ENCODE assay signal across 22 cellular contexts in the genomic region with DNA sequence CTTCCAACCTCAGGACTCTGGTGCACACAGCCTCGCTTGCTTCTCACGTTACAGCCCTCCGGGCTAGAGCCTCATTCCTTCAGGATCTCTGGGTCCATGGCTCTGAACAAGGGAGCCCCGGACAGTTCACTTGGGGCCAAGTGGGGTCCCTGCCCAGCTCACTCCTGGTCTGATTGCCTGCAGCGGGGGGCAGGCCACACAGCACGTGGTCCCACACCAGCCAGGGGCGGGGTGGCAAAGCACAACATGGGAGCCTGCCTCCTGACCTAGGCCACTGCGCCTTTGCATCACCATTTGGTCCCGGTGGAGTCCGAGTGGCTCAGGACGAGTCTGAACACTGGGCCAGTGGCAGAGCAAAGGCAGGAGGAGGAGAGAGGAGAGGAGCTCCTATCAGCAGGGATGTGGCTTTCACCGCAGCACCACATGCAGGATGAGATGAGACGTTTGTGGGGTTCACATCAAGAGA. TPM values are rescaled to one million over a fixed set of nuclear protein-coding genes. Genes with fewer than 3 reads are reported as not detected.
A peak's percentile ranks its signal among the peaks of the same experiment; 100 is the strongest.
DNase-seq lines count a peak whose midpoint lies in the region; ATAC-seq and TF ChIP-seq lines count a peak whose summit lies in the region.
"Had no signal": no experiment of that assay in that cellular context is flagged by ENCODE, and none has a peak within 500 bp of the region (broad histone marks: within the 10 kb centered on the region; RNA-seq: fewer than 3 reads in every experiment).

No MANE protein-coding gene starts in this region.

- no peaks in the 10 kb centered on the region for H3K79me1 ChIP-seq in neuronal stem cell (ENCODE audit: low read depth, low read length)

- H2BK12ac ChIP-seq in neuronal stem cell (ENCODE audit: low read length), result peak overlapping the region; percentile 67

- H3K4me3 Mint-ChIP-seq in activated CD8-positive, alpha-beta T cell treated with anti-CD3 and anti-CD28 coated beads, Interleukin-2, amount 10 ng/mL, durations not matched to agents 7 days and 5 days, result no peak overlapping the region
- no peak overlapping the region for H3K4me3 Mint-ChIP-seq in activated CD8-positive, alpha-beta T cell treated with anti-CD3 and anti-CD28 coated beads for 36 hours
- H3K4me3 Mint-ChIP-seq in chondrocyte (ENCODE audit: unreplicated experiment), result no peak overlapping the region
- H3K4me3 Mint-ChIP-seq: stimulated activated naive CD8-positive, alpha-beta T cell treated with anti-CD3 and anti-CD28 coated beads, Interleukin-15, amount 100 ng/mL, for 72 hours had no signal

- H3K14ac ChIP-seq in neuronal stem cell (ENCODE audit: low read length), result no peak overlapping the region

- no peak overlapping the region for H3K4me3 ChIP-seq in H7 (ENCODE audit: insufficient read depth, low read depth, low read length)
- no peak overlapping the region for H3K4me3 ChIP-seq in neuronal stem cell (ENCODE audit: low read length in 2 of 2)
- H3K4me3 ChIP-seq: cardiac muscle cell, lung, upper lobe of left lung had no signal

- peak overlapping the region; percentile 81 for H3K18ac ChIP-seq in neuronal stem cell (ENCODE audit: low read length)

- H3K27me3 ChIP-seq in H7 (ENCODE audit: control insufficient read depth, insufficient read depth, low read length) (no peaks in the 10 kb centered on the region), neuronal stem cell (ENCODE audit: control insufficient read depth in 3 of 3, insufficient read depth in 3 of 3, low read depth in 1 of 3, low read length in 3 of 3) (peaks cover 0 to 17% (median 2%) of the 10 kb centered on the region in 3 experiments)
- H3K27me3 ChIP-seq: cardiac muscle cell, upper lobe of left lung had no signal

- POLR2A ChIA-PET in activated CD8-positive, alpha-beta T cell treated with anti-CD3 and anti-CD28 coated beads, Interleukin-2, amount 10 ng/mL, durations not matched to agents 7 days and 5 days (lab: Charles Lee), result no interaction called here
- POLR2A ChIA-PET in activated CD8-positive, alpha-beta T cell treated with anti-CD3 and anti-CD28 coated beads for 36 hours (lab: Charles Lee), result interaction anchor here (0.5 to 1.4 kb wide), 3 partner anchors 10 to 1150 kb away, joined by 3 to 7 read pairs (median 3); no protein-coding TSS in a partner anchor

- H3K9ac ChIP-seq in neuronal stem cell (ENCODE audit: low read depth, low read length, poor library complexity), result peak overlapping the region; percentile 38

- CTCF ChIA-PET in activated CD8-positive, alpha-beta T cell treated with anti-CD3 and anti-CD28 coated beads, Interleukin-2, amount 10 ng/mL, durations not matched to agents 7 days and 5 days (lab: Charles Lee), result interaction anchor here (1.4 kb wide), 1 partner anchor 103 kb away, joined by 4 read pairs; no protein-coding TSS in a partner anchor
- CTCF ChIA-PET in activated CD8-positive, alpha-beta T cell treated with anti-CD3 and anti-CD28 coated beads for 36 hours (lab: Charles Lee), result interaction anchor here (1.1 to 2.0 kb wide), 2 partner anchors 85 to 102 kb away, joined by 4 to 5 read pairs; no protein-coding TSS in a partner anchor

- H3K23ac ChIP-seq in neuronal stem cell (ENCODE audit: low read depth, low read length, poor library complexity), result peak overlapping the region; percentile 75

- H4K91ac ChIP-seq in neuronal stem cell (ENCODE audit: low read depth, low read length, poor library complexity), result no peak overlapping the region

- H3K4me1 ChIP-seq in neuronal stem cell (ENCODE audit: control insufficient read depth in 2 of 2, insufficient read depth in 1 of 2, low read depth in 1 of 2, low read length in 2 of 2), result peaks cover 2 to 14% of the 10 kb centered on the region in 2 donors

- no peaks in the 10 kb centered on the region for H3K36me3 Mint-ChIP-seq in activated CD8-positive, alpha-beta T cell treated with anti-CD3 and anti-CD28 coated beads, Interleukin-2, amount 10 ng/mL, durations not matched to agents 7 days and 5 days (ENCODE audit: low read depth)
- no peaks in the 10 kb centered on the region for H3K36me3 Mint-ChIP-seq in activated CD8-positive, alpha-beta T cell treated with anti-CD3 and anti-CD28 coated beads for 36 hours (ENCODE audit: low read depth)
- no peaks in the 10 kb centered on the region for H3K36me3 Mint-ChIP-seq in chondrocyte (ENCODE audit: low read depth)

- no peak overlapping the region for H4K8ac ChIP-seq in neuronal stem cell (ENCODE audit: low read depth, low read length)

- peaks cover 11% of the 10 kb centered on the region for H3K27me3 Mint-ChIP-seq in activated CD8-positive, alpha-beta T cell treated with anti-CD3 and anti-CD28 coated beads, Interleukin-2, amount 10 ng/mL, durations not matched to agents 7 days and 5 days (ENCODE audit: low read depth)
- H3K27me3 Mint-ChIP-seq in activated CD8-positive, alpha-beta T cell treated with anti-CD3 and anti-CD28 coated beads for 36 hours, result peaks cover 5% of the 10 kb centered on the region
- H3K27me3 Mint-ChIP-seq in chondrocyte (ENCODE audit: low read depth), result peaks cover 5% of the 10 kb centered on the region

- no peak for TF ChIP-seq CTCF in activated CD8-positive, alpha-beta T cell treated with anti-CD3 and anti-CD28 coated beads for 36 hours (IDR thresholded peaks at IDR 0.05)
- no peak for TF ChIP-seq CTCF in chondrocyte (IDR thresholded peaks at IDR 0.05)

- H2AFZ ChIP-seq in neuronal stem cell (ENCODE audit: low read length), result peak overlapping the region; percentile 13

- DNase-seq in activated CD8-positive, alpha-beta T cell treated with anti-CD3 and anti-CD28 coated beads, Interleukin-2, amount 10 ng/mL, durations not matched to agents 7 days and 5 days, result peak; percentile 52
- no peak for DNase-seq in activated CD8-positive, alpha-beta T cell treated with anti-CD3 and anti-CD28 coated beads for 36 hours
- DNase-seq in H7 (peak; percentile 67), chondrocyte (ENCODE audit: low spot score) (peak; percentile 83), neuronal stem cell (ENCODE audit: low spot score) (no peak), NCI-H2029 (lab: John Stamatoyannopoulos, UW) (no peak), NCI-H1092 treated with DMSO at 0.1 percent for 48 hours (lab: John Stamatoyannopoulos, UW) (no peak), GM19238 (ENCODE audit: insufficient read length, low spot score) (no peak)
- DNase-seq: activated gamma-delta T cell treated with Interleukin-2 at 50 U/mL for 16 hours; DMS53; NCI-H1092; NCI-H2029 treated with DMSO at 0.1 percent for 48 hours; NCI-H345; occipital lobe; stimulated activated CD4-positive, alpha-beta T cell treated with anti-CD3 and anti-CD28 coated beads, Interleukin-4, amount 100 ng/mL, for 4 hours; stimulated activated naive CD8-positive, alpha-beta T cell treated with anti-CD3 and anti-CD28 coated beads, Interleukin-15, amount 100 ng/mL, for 72 hours; SW 1271 had no signal

- no peak overlapping the region for H3K27ac Mint-ChIP-seq in activated CD8-positive, alpha-beta T cell treated with anti-CD3 and anti-CD28 coated beads, Interleukin-2, amount 10 ng/mL, durations not matched to agents 7 days and 5 days
- no peak overlapping the region for H3K27ac Mint-ChIP-seq in activated CD8-positive, alpha-beta T cell treated with anti-CD3 and anti-CD28 coated beads for 36 hours
- H3K27ac Mint-ChIP-seq in chondrocyte (ENCODE audit: unreplicated experiment), result peak overlapping the region; percentile 29

- WGBS in neuronal stem cell (ENCODE audit: extremely low coverage in 2 of 2, insufficient read length in 2 of 2, insufficient replicate concordance in 1 of 2), 2 donors, result no CpG with 5 or more reads among the region's 13 CpGs

- H2BK15ac ChIP-seq in neuronal stem cell (ENCODE audit: low read length), result peak overlapping the region; percentile 88

- no peak overlapping the region for H2BK5ac ChIP-seq in neuronal stem cell (ENCODE audit: low read length)

- peaks cover 17% of the 10 kb centered on the region for H3K4me1 Mint-ChIP-seq in activated CD8-positive, alpha-beta T cell treated with anti-CD3 and anti-CD28 coated beads, Interleukin-2, amount 10 ng/mL, durations not matched to agents 7 days and 5 days (ENCODE audit: low read depth)
- H3K4me1 Mint-ChIP-seq in activated CD8-positive, alpha-beta T cell treated with anti-CD3 and anti-CD28 coated beads for 36 hours (ENCODE audit: low read depth), result peaks cover 11% of the 10 kb centered on the region
- no peaks in the 10 kb centered on the region for H3K4me1 Mint-ChIP-seq in chondrocyte (ENCODE audit: low read depth)

- ATAC-seq in activated CD8-positive, alpha-beta T cell treated with anti-CD3 and anti-CD28 coated beads, Interleukin-2, amount 10 ng/mL, durations not matched to agents 7 days and 5 days, result no peak
- ATAC-seq in activated CD8-positive, alpha-beta T cell treated with anti-CD3 and anti-CD28 coated beads for 36 hours, result no peak
- ATAC-seq: stimulated activated naive CD8-positive, alpha-beta T cell treated with anti-CD3 and anti-CD28 coated beads, Interleukin-15, amount 100 ng/mL, for 72 hours had no signal

- H3K36me3 ChIP-seq in H7 (replicated peaks; ENCODE audit: control insufficient read depth, insufficient read depth, low read length), result no peaks in the 10 kb centered on the region
- H3K36me3 ChIP-seq in neuronal stem cell (replicated peaks in 1 of 2; ENCODE audit: control insufficient read depth in 2 of 2, insufficient read depth in 2 of 2, low read length in 2 of 2), result no peaks in the 10 kb centered on the region
- H3K36me3 ChIP-seq: cardiac muscle cell, upper lobe of left lung had no signal

- H3K4ac ChIP-seq in neuronal stem cell (ENCODE audit: low read length), result no peak overlapping the region

- no peak overlapping the region for H2BK120ac ChIP-seq in neuronal stem cell (ENCODE audit: low read depth, low read length)

- intact Hi-C loops in activated CD8-positive, alpha-beta T cell treated with anti-CD3 and anti-CD28 coated beads for 36 hours (cut with micrococcal nuclease), result loop anchor here (5.0 kb wide), 1 partner anchor 191 kb away; no protein-coding TSS in a partner anchor

- H3K9me3 ChIP-seq in neuronal stem cell (replicated peaks in 1 of 2; ENCODE audit: control insufficient read depth in 2 of 2, insufficient read depth in 1 of 2, low read depth in 1 of 2, low read length in 2 of 2), result peaks cover 0 to 8% of the 10 kb centered on the region in 2 donors
- H3K9me3 ChIP-seq: upper lobe of left lung had no signal

- no peak overlapping the region for H3K4me2 ChIP-seq in neuronal stem cell (ENCODE audit: insufficient read depth, low read length, poor library complexity, severe bottlenecking)

- H3K9me3 Mint-ChIP-seq in activated CD8-positive, alpha-beta T cell treated with anti-CD3 and anti-CD28 coated beads, Interleukin-2, amount 10 ng/mL, durations not matched to agents 7 days and 5 days (ENCODE audit: insufficient read depth), result no peaks in the 10 kb centered on the region
- H3K9me3 Mint-ChIP-seq in activated CD8-positive, alpha-beta T cell treated with anti-CD3 and anti-CD28 coated beads for 36 hours, result no peaks in the 10 kb centered on the region
- H3K9me3 Mint-ChIP-seq in chondrocyte (ENCODE audit: low read depth), result no peaks in the 10 kb centered on the region
- H3K9me3 Mint-ChIP-seq: stimulated activated naive CD8-positive, alpha-beta T cell treated with anti-CD3 and anti-CD28 coated beads, Interleukin-15, amount 100 ng/mL, for 72 hours had no signal

- H3K27ac ChIP-seq in neuronal stem cell (replicated peaks; ENCODE audit: low read length), result no peak overlapping the region
- H3K27ac ChIP-seq: cardiac muscle cell, upper lobe of left lung had no signal

- peak overlapping the region; percentile 48 for H2AK5ac ChIP-seq in neuronal stem cell (ENCODE audit: low read depth, low read length)

RNA-seq across cellular contexts. Expression of a gene that starts 13.4 kb away (rescaled TPM):
- total RNA-seq in activated CD8-positive, alpha-beta T cell treated with anti-CD3 and anti-CD28 coated beads, Interleukin-2, amount 10 ng/mL, durations not matched to agents 7 days and 5 days, result under 1 TPM; 0.34 to 0.50 TPM
- under 1 TPM; 0.16 to 0.90 TPM for total RNA-seq in activated CD8-positive, alpha-beta T cell treated with anti-CD3 and anti-CD28 coated beads for 36 hours
- total RNA-seq in H7 (2014; rRNA removed; shearing (Covaris generic)), result 1.2 and 2.2 TPM in 2 replicates
- total RNA-seq in chondrocyte, result not detected in 3 replicates
- polyA plus RNA-seq in neuronal stem cell (2013, experiment 1 of 2), result 0.24 TPM
- polyA plus RNA-seq in neuronal stem cell (2013, experiment 2 of 2), result 0.26 TPM
- total RNA-seq: A172, epithelial cell of proximal tubule, occipital lobe had no signal

RNA-seq across cellular contexts. Expression of a gene that starts 43.5 kb away (rescaled TPM):
- total RNA-seq in activated CD8-positive, alpha-beta T cell treated with anti-CD3 and anti-CD28 coated beads, Interleukin-2, amount 10 ng/mL, durations not matched to agents 7 days and 5 days, result under 1 TPM; 0.26 to 0.32 TPM
- total RNA-seq in activated CD8-positive, alpha-beta T cell treated with anti-CD3 and anti-CD28 coated beads for 36 hours, result under 1 TPM; 0.25 TPM
- total RNA-seq in H7 (2014; rRNA removed; shearing (Covaris generic)), result 40.6 and 40.8 TPM in 2 replicates
- not detected in 3 replicates for total RNA-seq in chondrocyte
- 20.7 TPM for polyA plus RNA-seq in neuronal stem cell (2013, experiment 1 of 2)
- 20.8 TPM for polyA plus RNA-seq in neuronal stem cell (2013, experiment 2 of 2)
- total RNA-seq: A172 had no signal

Comparison
In these comparisons a context has a peak if more than half of its experiments do, and no peak if none do; other contexts are left out.
1. DNase-seq: peak in activated CD8-positive, alpha-beta T cell treated with anti-CD3 and anti-CD28 coated beads, Interleukin-2, amount 10 ng/mL, durations not matched to agents 7 days and 5 days (single experiment), H7 (single experiment) and chondrocyte (single experiment); none in activated CD8-positive, alpha-beta T cell treated with anti-CD3 and anti-CD28 coated beads for 36 hours (single experiment), neuronal stem cell (single experiment), NCI-H2029 (single experiment), NCI-H1092 treated with DMSO at 0.1 percent for 48 hours (single experiment) and GM19238 (single experiment).
2. RNA of a gene that starts 43.5 kb away (total RNA-seq): 40.6 to 40.8 TPM in H7; 0.26 to 0.32 TPM in activated CD8-positive, alpha-beta T cell treated with anti-CD3 and anti-CD28 coated beads, Interleukin-2, amount 10 ng/mL, durations not matched to agents 7 days and 5 days, 0.25 TPM in activated CD8-positive, alpha-beta T cell treated with anti-CD3 and anti-CD28 coated beads for 36 hours and not detected in chondrocyte; every median in the first group is over 10 times any median in the second.